In genomic region chr9:136170291-136170901, GRCh38 we compare ENCODE assay signal across 8 cellular contexts. TPM values are rescaled to one million over a fixed set of nuclear protein-coding genes. Genes with fewer than 3 reads are reported as not detected.
A peak's percentile ranks its signal among the peaks of the same experiment; 100 is the strongest.
DNase-seq lines count a peak whose midpoint lies in the region; ATAC-seq and TF ChIP-seq lines count a peak whose summit lies in the region.

No MANE protein-coding gene starts in this region.

- H3K27me3 ChIP-seq in body of pancreas (no peaks in the 10 kb centered on the region), lower lobe of right lung (ENCODE audit: low read depth) (peaks cover 48% of the 10 kb centered on the region)

- no peak for TF ChIP-seq POLR2A in body of pancreas (IDR thresholded peaks at IDR 0.05)

- H3K27ac ChIP-seq in body of pancreas (no peak overlapping the region), lower lobe of right lung (no peak overlapping the region)

- no peak overlapping the region for H3K4me3 ChIP-seq in body of pancreas
- H3K4me3 ChIP-seq in lower lobe of right lung, result no peak overlapping the region

- H3K9me3 ChIP-seq in body of pancreas, result no peaks in the 10 kb centered on the region
- H3K9me3 ChIP-seq in lower lobe of right lung, result no peaks in the 10 kb centered on the region

- H3K36me3 ChIP-seq in body of pancreas (replicated peaks in 1 of 2; ENCODE audit: insufficient read depth in 1 of 2, low read depth in 2 of 2) (no peaks in the 10 kb centered on the region), lower lobe of right lung (no peaks in the 10 kb centered on the region)

- TF ChIP-seq CTCF in body of pancreas (IDR thresholded peaks at IDR 0.05), result peak; percentile 67 to 72 (median 70)
- peak; percentile 60 for TF ChIP-seq CTCF in lower lobe of right lung (IDR thresholded peaks at IDR 0.05)

- DNase-seq in A172 (ENCODE audit: low spot score) (peak; percentile 36), GM19238 (ENCODE audit: insufficient read length, low spot score) (peak; percentile 79), T-helper 9 cell (peak; percentile 52), body of pancreas (peak; percentile 39 to 66 (median 58)), lower lobe of right lung (no peak), DMS153 (lab: John Stamatoyannopoulos, UW) (no peak), NCI-H510A (lab: John Stamatoyannopoulos, UW) (no peak)
- DNase-seq in stimulated activated naive CD4-positive, alpha-beta T cell treated with Interleukin-2 at 50 U/mL for 16 hours (lab: John Stamatoyannopoulos, UW), result peak; percentile 24

- WGBS in body of pancreas, 2 donors, result 10 to 22% methylated on average over 2 to 15 of the region's 15 CpGs

- ATAC-seq in body of pancreas, result peak; percentile 80
- ATAC-seq in lower lobe of right lung, result peak in 1 of 2 donors; percentile 53

- intact Hi-C loops in body of pancreas (cut with DNase I), result no loop called here
- intact Hi-C loops in lower lobe of right lung (cut with DNase I), result no loop called here

- H3K4me1 ChIP-seq in body of pancreas, result peaks cover 10% of the 10 kb centered on the region
- no peaks in the 10 kb centered on the region for H3K4me1 ChIP-seq in lower lobe of right lung

RNA-seq across cellular contexts. Expression of gene LHX3, which starts 34.5 kb away (rescaled TPM):
- not detected in 2 replicates for total RNA-seq in A172 (2014; rRNA removed; shearing (Covaris generic))
- total RNA-seq in body of pancreas (not detected), lower lobe of right lung (not detected)

RNA-seq across cellular contexts. Expression of gene TMEM250, which starts 51.7 kb away (rescaled TPM):
- total RNA-seq in A172 (2014; rRNA removed; shearing (Covaris generic)), result 70.4 and 81.1 TPM in 2 replicates
- total RNA-seq in body of pancreas (10 to 100 TPM; 21.3 to 47.1 TPM), lower lobe of right lung (31.2 TPM)

Comparison
In these comparisons a context has a peak if more than half of its experiments do, and no peak if none do; other contexts are left out.
1. DNase-seq: peak in A172 (single experiment), GM19238 (single experiment), T-helper 9 cell (single experiment), body of pancreas (4 of 4) and stimulated activated naive CD4-positive, alpha-beta T cell treated with Interleukin-2 at 50 U/mL for 16 hours (single experiment); none in lower lobe of right lung (single experiment), DMS153 (single experiment) and NCI-H510A (single experiment).